Comparison of ENCODE assay signal across 1 cellular context in the genomic region with DNA sequence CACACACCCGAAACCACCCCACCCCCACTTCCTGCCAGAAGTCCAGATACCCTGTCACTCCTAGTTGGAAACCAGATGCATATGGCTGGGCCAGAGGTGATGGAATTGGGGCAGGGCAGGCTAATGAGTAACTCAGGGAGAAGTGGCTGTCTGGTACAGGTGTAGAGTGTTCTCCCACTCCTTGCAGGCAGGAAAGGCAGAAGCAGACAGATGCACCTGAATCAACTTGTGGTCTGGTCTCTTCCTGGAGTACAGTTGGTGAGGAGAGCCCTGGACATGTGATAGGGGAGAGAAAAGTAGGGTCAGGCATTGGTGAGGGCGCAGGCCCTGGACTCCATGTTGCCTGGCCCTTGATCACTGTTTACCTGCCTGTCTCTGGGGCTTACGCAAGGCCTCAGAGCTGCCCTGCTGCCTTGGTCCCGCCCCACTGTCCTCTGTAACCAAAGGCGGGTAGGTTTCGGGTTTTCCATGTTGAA.
A peak's percentile ranks its signal among the peaks of the same experiment; 100 is the strongest.
TF ChIP-seq lines count a peak whose summit lies in the region.

No MANE protein-coding gene starts in this region.

TF ChIP-seq in HepG2, 621 proteins besides CTCF, POLR2A, EP300 and RAD21 (continued from another document and continues in another):
- TF ChIP-seq, protein P1, sequence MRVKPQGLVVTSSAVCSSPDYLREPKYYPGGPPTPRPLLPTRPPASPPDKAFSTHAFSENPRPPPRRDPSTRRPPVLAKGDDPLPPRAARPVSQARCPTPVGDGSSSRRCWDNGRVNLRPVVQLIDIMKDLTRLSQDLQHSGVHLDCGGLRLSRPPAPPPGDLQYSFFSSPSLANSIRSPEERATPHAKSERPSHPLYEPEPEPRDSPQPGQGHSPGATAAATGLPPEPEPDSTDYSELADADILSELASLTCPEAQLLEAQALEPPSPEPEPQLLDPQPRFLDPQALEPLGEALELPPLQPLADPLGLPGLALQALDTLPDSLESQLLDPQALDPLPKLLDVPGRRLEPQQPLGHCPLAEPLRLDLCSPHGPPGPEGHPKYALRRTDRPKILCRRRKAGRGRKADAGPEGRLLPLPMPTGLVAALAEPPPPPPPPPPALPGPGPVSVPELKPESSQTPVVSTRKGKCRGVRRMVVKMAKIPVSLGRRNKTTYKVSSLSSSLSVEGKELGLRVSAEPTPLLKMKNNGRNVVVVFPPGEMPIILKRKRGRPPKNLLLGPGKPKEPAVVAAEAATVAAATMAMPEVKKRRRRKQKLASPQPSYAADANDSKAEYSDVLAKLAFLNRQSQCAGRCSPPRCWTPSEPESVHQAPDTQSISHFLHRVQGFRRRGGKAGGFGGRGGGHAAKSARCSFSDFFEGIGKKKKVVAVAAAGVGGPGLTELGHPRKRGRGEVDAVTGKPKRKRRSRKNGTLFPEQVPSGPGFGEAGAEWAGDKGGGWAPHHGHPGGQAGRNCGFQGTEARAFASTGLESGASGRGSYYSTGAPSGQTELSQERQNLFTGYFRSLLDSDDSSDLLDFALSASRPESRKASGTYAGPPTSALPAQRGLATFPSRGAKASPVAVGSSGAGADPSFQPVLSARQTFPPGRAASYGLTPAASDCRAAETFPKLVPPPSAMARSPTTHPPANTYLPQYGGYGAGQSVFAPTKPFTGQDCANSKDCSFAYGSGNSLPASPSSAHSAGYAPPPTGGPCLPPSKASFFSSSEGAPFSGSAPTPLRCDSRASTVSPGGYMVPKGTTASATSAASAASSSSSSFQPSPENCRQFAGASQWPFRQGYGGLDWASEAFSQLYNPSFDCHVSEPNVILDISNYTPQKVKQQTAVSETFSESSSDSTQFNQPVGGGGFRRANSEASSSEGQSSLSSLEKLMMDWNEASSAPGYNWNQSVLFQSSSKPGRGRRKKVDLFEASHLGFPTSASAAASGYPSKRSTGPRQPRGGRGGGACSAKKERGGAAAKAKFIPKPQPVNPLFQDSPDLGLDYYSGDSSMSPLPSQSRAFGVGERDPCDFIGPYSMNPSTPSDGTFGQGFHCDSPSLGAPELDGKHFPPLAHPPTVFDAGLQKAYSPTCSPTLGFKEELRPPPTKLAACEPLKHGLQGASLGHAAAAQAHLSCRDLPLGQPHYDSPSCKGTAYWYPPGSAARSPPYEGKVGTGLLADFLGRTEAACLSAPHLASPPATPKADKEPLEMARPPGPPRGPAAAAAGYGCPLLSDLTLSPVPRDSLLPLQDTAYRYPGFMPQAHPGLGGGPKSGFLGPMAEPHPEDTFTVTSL (CRISPR knock-in tag; IDR thresholded peaks at IDR 0.05; ENCODE audit: borderline replicate concordance): peak; percentile 53; the same call in 1 of the 2 replicates
- TF ChIP-seq NONO (IDR thresholded peaks at IDR 0.05): no peak
- peak; percentile 56 for TF ChIP-seq NONO (CRISPR knock-in tag; conservative IDR thresholded peaks at IDR 0.05)
- no peak for TF ChIP-seq MYNN (CRISPR knock-in tag; IDR thresholded peaks at IDR 0.05; ENCODE audit: low read depth)
- TF ChIP-seq, protein P2, sequence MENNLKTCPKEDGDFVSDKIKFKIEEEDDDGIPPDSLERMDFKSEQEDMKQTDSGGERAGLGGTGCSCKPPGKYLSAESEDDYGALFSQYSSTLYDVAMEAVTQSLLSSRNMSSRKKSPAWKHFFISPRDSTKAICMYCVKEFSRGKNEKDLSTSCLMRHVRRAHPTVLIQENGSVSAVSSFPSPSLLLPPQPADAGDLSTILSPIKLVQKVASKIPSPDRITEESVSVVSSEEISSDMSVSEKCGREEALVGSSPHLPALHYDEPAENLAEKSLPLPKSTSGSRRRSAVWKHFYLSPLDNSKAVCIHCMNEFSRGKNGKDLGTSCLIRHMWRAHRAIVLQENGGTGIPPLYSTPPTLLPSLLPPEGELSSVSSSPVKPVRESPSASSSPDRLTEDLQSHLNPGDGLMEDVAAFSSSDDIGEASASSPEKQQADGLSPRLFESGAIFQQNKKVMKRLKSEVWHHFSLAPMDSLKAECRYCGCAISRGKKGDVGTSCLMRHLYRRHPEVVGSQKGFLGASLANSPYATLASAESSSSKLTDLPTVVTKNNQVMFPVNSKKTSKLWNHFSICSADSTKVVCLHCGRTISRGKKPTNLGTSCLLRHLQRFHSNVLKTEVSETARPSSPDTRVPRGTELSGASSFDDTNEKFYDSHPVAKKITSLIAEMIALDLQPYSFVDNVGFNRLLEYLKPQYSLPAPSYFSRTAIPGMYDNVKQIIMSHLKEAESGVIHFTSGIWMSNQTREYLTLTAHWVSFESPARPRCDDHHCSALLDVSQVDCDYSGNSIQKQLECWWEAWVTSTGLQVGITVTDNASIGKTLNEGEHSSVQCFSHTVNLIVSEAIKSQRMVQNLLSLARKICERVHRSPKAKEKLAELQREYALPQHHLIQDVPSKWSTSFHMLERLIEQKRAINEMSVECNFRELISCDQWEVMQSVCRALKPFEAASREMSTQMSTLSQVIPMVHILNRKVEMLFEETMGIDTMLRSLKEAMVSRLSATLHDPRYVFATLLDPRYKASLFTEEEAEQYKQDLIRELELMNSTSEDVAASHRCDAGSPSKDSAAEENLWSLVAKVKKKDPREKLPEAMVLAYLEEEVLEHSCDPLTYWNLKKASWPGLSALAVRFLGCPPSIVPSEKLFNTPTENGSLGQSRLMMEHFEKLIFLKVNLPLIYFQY (CRISPR knock-in tag; IDR thresholded peaks at IDR 0.05; ENCODE audit: borderline replicate concordance): peak; percentile 36; the same call in 1 of the 2 replicates
- no peak for TF ChIP-seq ZFYVE20 (CRISPR knock-in tag; IDR thresholded peaks at IDR 0.05; ENCODE audit: borderline replicate concordance, low read depth)
- TF ChIP-seq ZNF44 (CRISPR knock-in tag; IDR thresholded peaks at IDR 0.05): no peak
- TF ChIP-seq ELF1 (CRISPR knock-in tag; IDR thresholded peaks at IDR 0.05): 0 out of 2 replicates have a peak, but pooled peaks have one; percentile 6
- TF ChIP-seq MIER2 (CRISPR knock-in tag; IDR thresholded peaks at IDR 0.05): peak; percentile 54; the same call in 1 of the 2 replicates
- TF ChIP-seq ZNF768 (CRISPR knock-in tag; IDR thresholded peaks at IDR 0.05): no peak
- no peak for TF ChIP-seq ZBTB3 (CRISPR knock-in tag; IDR thresholded peaks at IDR 0.05; ENCODE audit: borderline replicate concordance, low read depth)
- no peak for TF ChIP-seq NFATC3 (CRISPR knock-in tag; IDR thresholded peaks at IDR 0.05)
- TF ChIP-seq ZNF317 (CRISPR knock-in tag; IDR thresholded peaks at IDR 0.05): peak; percentile 95
- TF ChIP-seq SYNCRIP (IDR thresholded peaks at IDR 0.05; ENCODE audit: insufficient read depth, low read depth, low read length): no peak
- no peak for TF ChIP-seq KAT8 (CRISPR knock-in tag; IDR thresholded peaks at IDR 0.05)
- TF ChIP-seq MEIS2 (CRISPR knock-in tag; IDR thresholded peaks at IDR 0.05): peak; percentile 77; the same call in 1 of the 2 replicates
- no peak for TF ChIP-seq ARNT (IDR thresholded peaks at IDR 0.05)
- no peak for TF ChIP-seq ZNF720 (CRISPR knock-in tag; IDR thresholded peaks at IDR 0.05)
- TF ChIP-seq, protein P3, sequence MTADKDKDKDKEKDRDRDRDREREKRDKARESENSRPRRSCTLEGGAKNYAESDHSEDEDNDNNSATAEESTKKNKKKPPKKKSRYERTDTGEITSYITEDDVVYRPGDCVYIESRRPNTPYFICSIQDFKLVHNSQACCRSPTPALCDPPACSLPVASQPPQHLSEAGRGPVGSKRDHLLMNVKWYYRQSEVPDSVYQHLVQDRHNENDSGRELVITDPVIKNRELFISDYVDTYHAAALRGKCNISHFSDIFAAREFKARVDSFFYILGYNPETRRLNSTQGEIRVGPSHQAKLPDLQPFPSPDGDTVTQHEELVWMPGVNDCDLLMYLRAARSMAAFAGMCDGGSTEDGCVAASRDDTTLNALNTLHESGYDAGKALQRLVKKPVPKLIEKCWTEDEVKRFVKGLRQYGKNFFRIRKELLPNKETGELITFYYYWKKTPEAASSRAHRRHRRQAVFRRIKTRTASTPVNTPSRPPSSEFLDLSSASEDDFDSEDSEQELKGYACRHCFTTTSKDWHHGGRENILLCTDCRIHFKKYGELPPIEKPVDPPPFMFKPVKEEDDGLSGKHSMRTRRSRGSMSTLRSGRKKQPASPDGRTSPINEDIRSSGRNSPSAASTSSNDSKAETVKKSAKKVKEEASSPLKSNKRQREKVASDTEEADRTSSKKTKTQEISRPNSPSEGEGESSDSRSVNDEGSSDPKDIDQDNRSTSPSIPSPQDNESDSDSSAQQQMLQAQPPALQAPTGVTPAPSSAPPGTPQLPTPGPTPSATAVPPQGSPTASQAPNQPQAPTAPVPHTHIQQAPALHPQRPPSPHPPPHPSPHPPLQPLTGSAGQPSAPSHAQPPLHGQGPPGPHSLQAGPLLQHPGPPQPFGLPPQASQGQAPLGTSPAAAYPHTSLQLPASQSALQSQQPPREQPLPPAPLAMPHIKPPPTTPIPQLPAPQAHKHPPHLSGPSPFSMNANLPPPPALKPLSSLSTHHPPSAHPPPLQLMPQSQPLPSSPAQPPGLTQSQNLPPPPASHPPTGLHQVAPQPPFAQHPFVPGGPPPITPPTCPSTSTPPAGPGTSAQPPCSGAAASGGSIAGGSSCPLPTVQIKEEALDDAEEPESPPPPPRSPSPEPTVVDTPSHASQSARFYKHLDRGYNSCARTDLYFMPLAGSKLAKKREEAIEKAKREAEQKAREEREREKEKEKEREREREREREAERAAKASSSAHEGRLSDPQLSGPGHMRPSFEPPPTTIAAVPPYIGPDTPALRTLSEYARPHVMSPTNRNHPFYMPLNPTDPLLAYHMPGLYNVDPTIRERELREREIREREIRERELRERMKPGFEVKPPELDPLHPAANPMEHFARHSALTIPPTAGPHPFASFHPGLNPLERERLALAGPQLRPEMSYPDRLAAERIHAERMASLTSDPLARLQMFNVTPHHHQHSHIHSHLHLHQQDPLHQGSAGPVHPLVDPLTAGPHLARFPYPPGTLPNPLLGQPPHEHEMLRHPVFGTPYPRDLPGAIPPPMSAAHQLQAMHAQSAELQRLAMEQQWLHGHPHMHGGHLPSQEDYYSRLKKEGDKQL (CRISPR knock-in tag; IDR thresholded peaks at IDR 0.05; ENCODE audit: low read depth): no peak
- TF ChIP-seq HOXA7 (CRISPR knock-in tag; IDR thresholded peaks at IDR 0.05): no peak
- TF ChIP-seq ZNF530 (CRISPR knock-in tag; IDR thresholded peaks at IDR 0.05; ENCODE audit: low read depth): no peak
- no peak for TF ChIP-seq PHF5A (CRISPR knock-in tag; IDR thresholded peaks at IDR 0.05; ENCODE audit: low read depth, unreplicated experiment)
- TF ChIP-seq, protein P4, sequence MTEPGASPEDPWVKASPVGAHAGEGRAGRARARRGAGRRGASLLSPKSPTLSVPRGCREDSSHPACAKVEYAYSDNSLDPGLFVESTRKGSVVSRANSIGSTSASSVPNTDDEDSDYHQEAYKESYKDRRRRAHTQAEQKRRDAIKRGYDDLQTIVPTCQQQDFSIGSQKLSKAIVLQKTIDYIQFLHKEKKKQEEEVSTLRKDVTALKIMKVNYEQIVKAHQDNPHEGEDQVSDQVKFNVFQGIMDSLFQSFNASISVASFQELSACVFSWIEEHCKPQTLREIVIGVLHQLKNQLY (CRISPR knock-in tag; IDR thresholded peaks at IDR 0.05): no peak
- TF ChIP-seq, protein P5, sequence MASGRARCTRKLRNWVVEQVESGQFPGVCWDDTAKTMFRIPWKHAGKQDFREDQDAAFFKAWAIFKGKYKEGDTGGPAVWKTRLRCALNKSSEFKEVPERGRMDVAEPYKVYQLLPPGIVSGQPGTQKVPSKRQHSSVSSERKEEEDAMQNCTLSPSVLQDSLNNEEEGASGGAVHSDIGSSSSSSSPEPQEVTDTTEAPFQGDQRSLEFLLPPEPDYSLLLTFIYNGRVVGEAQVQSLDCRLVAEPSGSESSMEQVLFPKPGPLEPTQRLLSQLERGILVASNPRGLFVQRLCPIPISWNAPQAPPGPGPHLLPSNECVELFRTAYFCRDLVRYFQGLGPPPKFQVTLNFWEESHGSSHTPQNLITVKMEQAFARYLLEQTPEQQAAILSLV (CRISPR knock-in tag; IDR thresholded peaks at IDR 0.05; ENCODE audit: borderline replicate concordance): 0 out of 2 replicates have a peak, but pooled peaks have one; percentile 45
- TF ChIP-seq, protein P6, sequence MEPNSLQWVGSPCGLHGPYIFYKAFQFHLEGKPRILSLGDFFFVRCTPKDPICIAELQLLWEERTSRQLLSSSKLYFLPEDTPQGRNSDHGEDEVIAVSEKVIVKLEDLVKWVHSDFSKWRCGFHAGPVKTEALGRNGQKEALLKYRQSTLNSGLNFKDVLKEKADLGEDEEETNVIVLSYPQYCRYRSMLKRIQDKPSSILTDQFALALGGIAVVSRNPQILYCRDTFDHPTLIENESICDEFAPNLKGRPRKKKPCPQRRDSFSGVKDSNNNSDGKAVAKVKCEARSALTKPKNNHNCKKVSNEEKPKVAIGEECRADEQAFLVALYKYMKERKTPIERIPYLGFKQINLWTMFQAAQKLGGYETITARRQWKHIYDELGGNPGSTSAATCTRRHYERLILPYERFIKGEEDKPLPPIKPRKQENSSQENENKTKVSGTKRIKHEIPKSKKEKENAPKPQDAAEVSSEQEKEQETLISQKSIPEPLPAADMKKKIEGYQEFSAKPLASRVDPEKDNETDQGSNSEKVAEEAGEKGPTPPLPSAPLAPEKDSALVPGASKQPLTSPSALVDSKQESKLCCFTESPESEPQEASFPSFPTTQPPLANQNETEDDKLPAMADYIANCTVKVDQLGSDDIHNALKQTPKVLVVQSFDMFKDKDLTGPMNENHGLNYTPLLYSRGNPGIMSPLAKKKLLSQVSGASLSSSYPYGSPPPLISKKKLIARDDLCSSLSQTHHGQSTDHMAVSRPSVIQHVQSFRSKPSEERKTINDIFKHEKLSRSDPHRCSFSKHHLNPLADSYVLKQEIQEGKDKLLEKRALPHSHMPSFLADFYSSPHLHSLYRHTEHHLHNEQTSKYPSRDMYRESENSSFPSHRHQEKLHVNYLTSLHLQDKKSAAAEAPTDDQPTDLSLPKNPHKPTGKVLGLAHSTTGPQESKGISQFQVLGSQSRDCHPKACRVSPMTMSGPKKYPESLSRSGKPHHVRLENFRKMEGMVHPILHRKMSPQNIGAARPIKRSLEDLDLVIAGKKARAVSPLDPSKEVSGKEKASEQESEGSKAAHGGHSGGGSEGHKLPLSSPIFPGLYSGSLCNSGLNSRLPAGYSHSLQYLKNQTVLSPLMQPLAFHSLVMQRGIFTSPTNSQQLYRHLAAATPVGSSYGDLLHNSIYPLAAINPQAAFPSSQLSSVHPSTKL (CRISPR knock-in tag; IDR thresholded peaks at IDR 0.05): peak; percentile 60
- no peak for TF ChIP-seq ZBTB21 (CRISPR knock-in tag; IDR thresholded peaks at IDR 0.05)
- TF ChIP-seq POLR2AphosphoS5 (IDR thresholded peaks at IDR 0.05; ENCODE audit: low read depth, low read length): no peak
- TF ChIP-seq, protein P7, sequence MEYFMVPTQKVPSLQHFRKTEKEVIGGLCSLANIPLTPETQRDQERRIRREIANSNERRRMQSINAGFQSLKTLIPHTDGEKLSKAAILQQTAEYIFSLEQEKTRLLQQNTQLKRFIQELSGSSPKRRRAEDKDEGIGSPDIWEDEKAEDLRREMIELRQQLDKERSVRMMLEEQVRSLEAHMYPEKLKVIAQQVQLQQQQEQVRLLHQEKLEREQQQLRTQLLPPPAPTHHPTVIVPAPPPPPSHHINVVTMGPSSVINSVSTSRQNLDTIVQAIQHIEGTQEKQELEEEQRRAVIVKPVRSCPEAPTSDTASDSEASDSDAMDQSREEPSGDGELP (IDR thresholded peaks at IDR 0.05; ENCODE audit: borderline replicate concordance, low read depth): peak; percentile 29; the same call in 1 of the 2 replicates
- TF ChIP-seq PITX1 (CRISPR knock-in tag; IDR thresholded peaks at IDR 0.05): peak; percentile 58; the same call in 1 of the 2 replicates
- no peak for TF ChIP-seq THYN1 (CRISPR knock-in tag; IDR thresholded peaks at IDR 0.05; ENCODE audit: borderline replicate concordance, low read depth)
- TF ChIP-seq, protein P8, sequence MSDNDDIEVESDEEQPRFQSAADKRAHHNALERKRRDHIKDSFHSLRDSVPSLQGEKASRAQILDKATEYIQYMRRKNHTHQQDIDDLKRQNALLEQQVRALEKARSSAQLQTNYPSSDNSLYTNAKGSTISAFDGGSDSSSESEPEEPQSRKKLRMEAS (IDR thresholded peaks at IDR 0.05): peak; percentile 30; the same call in 1 of the 2 replicates
- TF ChIP-seq SPEN (CRISPR knock-in tag; IDR thresholded peaks at IDR 0.05; ENCODE audit: low read depth): peak; percentile 52
- TF ChIP-seq NR2F6 (IDR thresholded peaks at IDR 0.05): peak; percentile 51; the same call in 1 of the 2 replicates
- TF ChIP-seq NR2F6 (CRISPR knock-in tag; IDR thresholded peaks at IDR 0.05): peak; percentile 35; the same call in 1 of the 2 replicates
- 0 out of 2 replicates have a peak, but pooled peaks have one; percentile 28 for TF ChIP-seq ZBTB38 (CRISPR knock-in tag; IDR thresholded peaks at IDR 0.05)
